ENCODE assay signal across 24 cellular contexts in the genomic region with DNA sequence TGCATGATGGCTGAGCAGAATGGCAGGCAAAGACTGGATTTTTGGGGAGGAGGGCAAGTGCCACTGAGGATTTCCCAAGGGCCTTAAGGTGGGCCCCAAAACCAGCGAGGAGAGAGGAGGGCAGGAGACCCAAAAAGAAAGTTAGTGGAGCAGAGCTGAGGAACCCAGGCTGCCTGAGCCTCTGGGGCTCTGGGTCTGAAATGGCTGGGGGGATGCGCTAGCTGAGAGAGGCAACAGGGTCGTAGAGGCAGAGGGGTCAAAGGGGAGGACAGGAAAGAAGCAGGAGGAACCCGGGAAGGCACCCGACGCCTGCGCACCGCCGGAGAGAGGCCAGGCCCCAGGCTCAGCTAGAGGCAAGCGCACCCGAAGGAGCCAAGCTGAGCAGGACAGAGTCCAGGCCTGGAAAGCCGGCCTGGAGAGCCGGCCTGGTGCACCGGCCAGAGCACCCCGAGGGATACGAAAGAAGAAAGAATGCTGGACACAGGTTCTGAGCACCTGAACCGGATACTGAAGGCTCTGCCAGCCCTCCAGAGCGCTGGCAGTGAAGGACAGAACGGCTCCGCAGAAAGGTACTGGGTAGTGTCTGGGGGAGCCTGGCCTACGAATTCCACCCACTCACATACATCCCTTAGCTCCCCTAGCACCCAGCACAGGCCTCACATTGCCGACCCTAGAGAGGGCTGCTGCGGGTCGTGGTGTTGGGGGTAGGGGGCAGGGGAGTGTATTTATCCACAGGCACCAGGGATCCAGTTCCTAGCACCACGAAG. TPM values are rescaled to one million over a fixed set of nuclear protein-coding genes. Genes with fewer than 3 reads are reported as not detected.
"Had no signal": no experiment of that assay in that cellular context is flagged by ENCODE, and none has a peak within 500 bp of the region (broad histone marks: within the 10 kb centered on the region; RNA-seq: fewer than 3 reads in every experiment).

No MANE protein-coding gene starts in this region.

- H3K9ac ChIP-seq: parathyroid adenoma had no signal

- H3K4me1 ChIP-seq: breast epithelium, parathyroid adenoma had no signal

- H3K9me3 ChIP-seq: breast epithelium, colonic mucosa, heart right ventricle, sigmoid colon, transverse colon, uterus had no signal

- H3K4me3 Mint-ChIP-seq: activated naive CD4-positive, alpha-beta T cell treated with anti-CD3 and anti-CD28 coated beads for 36 hours; activated T-cell treated with anti-CD3 and anti-CD28 coated beads, Interleukin-2, amount 50 U/mL, for 4 hours; stimulated activated memory B cell treated with anti-CD40 and anti-IgM and Interleukin-4, amounts not matched to agents 10 μg/mL and 1 μg/mL and 100 μg/mL, for 72 hours had no signal

- H3K36me3 ChIP-seq: breast epithelium, colonic mucosa, heart right ventricle, sigmoid colon, transverse colon, uterus had no signal

- ATAC-seq: activated T-cell treated with anti-CD3 and anti-CD28 coated beads, Interleukin-2, amount 50 U/mL, for 4 hours; heart right ventricle; left lobe of liver; naive thymus-derived CD8-positive, alpha-beta T cell; stimulated activated memory B cell treated with anti-CD40 and anti-IgM and Interleukin-4, amounts not matched to agents 10 μg/mL and 1 μg/mL and 100 μg/mL, for 72 hours had no signal

- DNase-seq: activated naive CD4-positive, alpha-beta T cell treated with anti-CD3 and anti-CD28 coated beads for 36 hours; activated naive CD8-positive, alpha-beta T cell treated with anti-CD3 and anti-CD28 coated beads, Interleukin-2, amount 10 ng/mL, durations not matched to agents 7 days and 5 days; activated T-cell treated with anti-CD3 and anti-CD28 coated beads, Interleukin-2, amount 50 U/mL, for 4 hours; amniotic stem cell; colonic mucosa; heart right ventricle; naive thymus-derived CD8-positive, alpha-beta T cell; nucleus accumbens; sigmoid colon; stimulated activated CD4-positive, alpha-beta T cell treated with anti-CD3 and anti-CD28 coated beads, Interleukin-15, amount 100 ng/mL, for 24 hours; T-helper 9 cell; transverse colon; uterus had no signal

- H3K27ac Mint-ChIP-seq: activated naive CD4-positive, alpha-beta T cell treated with anti-CD3 and anti-CD28 coated beads for 36 hours; activated naive CD8-positive, alpha-beta T cell treated with anti-CD3 and anti-CD28 coated beads, Interleukin-2, amount 10 ng/mL, durations not matched to agents 7 days and 5 days; stimulated activated memory B cell treated with anti-CD40 and anti-IgM and Interleukin-4, amounts not matched to agents 10 μg/mL and 1 μg/mL and 100 μg/mL, for 72 hours had no signal

- H3K36me3 Mint-ChIP-seq: activated naive CD8-positive, alpha-beta T cell treated with anti-CD3 and anti-CD28 coated beads, Interleukin-2, amount 10 ng/mL, durations not matched to agents 7 days and 5 days; naive thymus-derived CD8-positive, alpha-beta T cell; stimulated activated memory B cell treated with anti-CD40 and anti-IgM and Interleukin-4, amounts not matched to agents 10 μg/mL and 1 μg/mL and 100 μg/mL, for 72 hours had no signal

- H3K4me2 ChIP-seq: smooth muscle cell had no signal

- H3K27ac ChIP-seq: breast epithelium, colonic mucosa, epithelial cell of prostate, parathyroid adenoma, sigmoid colon, transverse colon, uterus had no signal

- H2AFZ ChIP-seq: parathyroid adenoma had no signal

- H3K9me3 Mint-ChIP-seq: activated naive CD4-positive, alpha-beta T cell treated with anti-CD3 and anti-CD28 coated beads for 36 hours; activated naive CD8-positive, alpha-beta T cell treated with anti-CD3 and anti-CD28 coated beads, Interleukin-2, amount 10 ng/mL, durations not matched to agents 7 days and 5 days; activated T-cell treated with anti-CD3 and anti-CD28 coated beads, Interleukin-2, amount 50 U/mL, for 4 hours; naive thymus-derived CD8-positive, alpha-beta T cell; stimulated activated memory B cell treated with anti-CD40 and anti-IgM and Interleukin-4, amounts not matched to agents 10 μg/mL and 1 μg/mL and 100 μg/mL, for 72 hours had no signal

- H3K79me2 ChIP-seq: parathyroid adenoma had no signal

- H3K4me3 ChIP-seq: breast epithelium, colonic mucosa, sigmoid colon, smooth muscle cell, transverse colon, uterus had no signal

RNA-seq across cellular contexts. Expression of a gene that starts 4.2 kb away (rescaled TPM):
- total RNA-seq: activated naive CD4-positive, alpha-beta T cell treated with anti-CD3 and anti-CD28 coated beads for 36 hours; activated naive CD8-positive, alpha-beta T cell treated with anti-CD3 and anti-CD28 coated beads, Interleukin-2, amount 10 ng/mL, durations not matched to agents 7 days and 5 days; colonic mucosa; kidney epithelial cell; left lobe of liver; lung microvascular endothelial cell; naive thymus-derived CD8-positive, alpha-beta T cell; T-helper 1 cell treated with Interleukin-12 subunit alpha and Interleukin-12 subunit beta and Interleukin-4 antibody, amounts not matched to agents 30 ng/mL and 1 ng/mL, for 36 hours; transverse colon had no signal
- polyA plus RNA-seq: naive thymus-derived CD8-positive, alpha-beta T cell had no signal

RNA-seq across cellular contexts. Expression of a gene that starts 39.5 kb away (rescaled TPM):
- total RNA-seq: activated naive CD4-positive, alpha-beta T cell treated with anti-CD3 and anti-CD28 coated beads for 36 hours; activated naive CD8-positive, alpha-beta T cell treated with anti-CD3 and anti-CD28 coated beads, Interleukin-2, amount 10 ng/mL, durations not matched to agents 7 days and 5 days; activated T-cell treated with anti-CD3 and anti-CD28 coated beads, Interleukin-2, amount 50 U/mL, for 4 hours; colonic mucosa; fibroblast of villous mesenchyme; kidney epithelial cell; left lobe of liver; lung microvascular endothelial cell; naive thymus-derived CD8-positive, alpha-beta T cell; smooth muscle cell; T-helper 1 cell treated with Interleukin-12 subunit alpha and Interleukin-12 subunit beta and Interleukin-4 antibody, amounts not matched to agents 30 ng/mL and 1 ng/mL, for 36 hours; temporal lobe; transverse colon had no signal
- polyA plus RNA-seq: naive thymus-derived CD8-positive, alpha-beta T cell had no signal
